In the genomic region with DNA sequence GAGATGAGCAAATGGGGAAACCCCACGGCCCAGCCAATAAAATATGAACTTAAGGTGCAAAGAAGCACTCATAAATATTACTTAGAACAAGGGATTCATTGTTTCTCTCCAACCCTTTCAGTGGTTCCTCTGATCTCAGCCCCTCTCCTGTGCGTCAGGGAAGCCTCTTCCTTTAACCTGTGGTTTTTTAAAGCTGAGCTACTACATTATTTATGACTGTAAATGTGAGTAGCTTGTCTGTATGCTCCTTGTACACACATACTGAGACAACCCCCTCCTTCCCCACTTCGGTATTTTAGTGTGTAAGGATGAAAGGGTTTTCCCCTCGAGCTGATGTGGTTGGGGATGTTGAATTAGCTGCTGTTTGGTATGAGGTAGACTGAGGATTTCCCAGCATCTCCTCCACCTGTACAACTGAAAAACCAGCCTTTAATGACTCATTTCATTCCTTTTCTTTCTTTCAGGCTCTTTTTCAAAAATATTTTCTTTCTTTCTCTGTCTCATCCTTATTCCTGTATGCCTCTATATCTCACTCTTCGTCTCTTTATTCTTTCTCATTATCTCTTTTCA, we compare ENCODE assay signal across 9 cellular contexts. TPM values are rescaled to one million over a fixed set of nuclear protein-coding genes. Genes with fewer than 3 reads are reported as not detected.
DNase-seq lines count a peak whose midpoint lies in the region; ATAC-seq and TF ChIP-seq lines count a peak whose summit lies in the region.
"Had no signal": no experiment of that assay in that cellular context is flagged by ENCODE, and none has a peak within 500 bp of the region (broad histone marks: within the 10 kb centered on the region; RNA-seq: fewer than 3 reads in every experiment).

No MANE protein-coding gene starts in this region.

- H3K4me1 Mint-ChIP-seq in stimulated activated effector memory CD8-positive, alpha-beta T cell treated with anti-CD3 and anti-CD28 coated beads, Interleukin-12 subunit alpha, Interleukin-12 subunit beta, amount 100 ng/mL, for 72 hours: no peaks in the 10 kb centered on the region
- H3K4me1 Mint-ChIP-seq in CD8-positive, alpha-beta memory T cell: no peaks in the 10 kb centered on the region
- H3K4me1 Mint-ChIP-seq in chondrocyte (ENCODE audit: low read depth): peaks cover 3% of the 10 kb centered on the region

- H3K4me3 ChIP-seq in right atrium auricular region: no peak overlapping the region
- H3K4me3 ChIP-seq in CD8-positive, alpha-beta memory T cell (ENCODE audit: low read length): no peak overlapping the region

- peaks cover 20% of the 10 kb centered on the region for H3K9me3 Mint-ChIP-seq in stimulated activated effector memory CD8-positive, alpha-beta T cell treated with anti-CD3 and anti-CD28 coated beads, Interleukin-12 subunit alpha, Interleukin-12 subunit beta, amount 100 ng/mL, for 72 hours
- peaks cover 0 to 30% (median 4%) of the 10 kb centered on the region in 5 donors for H3K9me3 Mint-ChIP-seq in CD8-positive, alpha-beta memory T cell
- no peaks in the 10 kb centered on the region for H3K9me3 Mint-ChIP-seq in chondrocyte (ENCODE audit: low read depth)

- DNase-seq in right atrium auricular region (ENCODE audit: low spot score): no peak
- DNase-seq in Right ventricle myocardium inferior (ENCODE audit: missing footprints): no peak
- peak; percentile 98 for DNase-seq in SK-MEL-5 (ENCODE audit: low read depth, low spot score)
- no peak for DNase-seq in stimulated activated effector memory CD8-positive, alpha-beta T cell treated with anti-CD3 and anti-CD28 coated beads, Interleukin-12 subunit alpha, Interleukin-12 subunit beta, amount 100 ng/mL, for 72 hours (ENCODE audit: low spot score in 2 of 2)
- no peak for DNase-seq in CD8-positive, alpha-beta memory T cell
- no peak for DNase-seq in chondrocyte (ENCODE audit: low spot score)
- DNase-seq in midbrain (lab: John Stamatoyannopoulos, UW): no peak
- DNase-seq: DND-41 had no signal

- CTCF ChIA-PET in CD8-positive, alpha-beta memory T cell (lab: Charles Lee): interaction anchor here (0.5 kb wide), 1 partner anchor 21 kb away, joined by 3 read pairs; no protein-coding TSS in a partner anchor

- POLR2A ChIA-PET in CD8-positive, alpha-beta memory T cell (lab: Charles Lee): no interaction called here

- no peak for TF ChIP-seq CTCF in right atrium auricular region (IDR thresholded peaks at IDR 0.05)
- no peak for TF ChIP-seq CTCF in chondrocyte (IDR thresholded peaks at IDR 0.05)

- H3K4me1 ChIP-seq in right atrium auricular region: no peaks in the 10 kb centered on the region
- no peaks in the 10 kb centered on the region for H3K4me1 ChIP-seq in CD8-positive, alpha-beta memory T cell (ENCODE audit: insufficient read depth, low read length)

- intact Hi-C loops in Right ventricle myocardium inferior (cut with DNase I): no loop called here

- H3K36me3 Mint-ChIP-seq in stimulated activated effector memory CD8-positive, alpha-beta T cell treated with anti-CD3 and anti-CD28 coated beads, Interleukin-12 subunit alpha, Interleukin-12 subunit beta, amount 100 ng/mL, for 72 hours: no peaks in the 10 kb centered on the region
- H3K36me3 Mint-ChIP-seq in CD8-positive, alpha-beta memory T cell: no peaks in the 10 kb centered on the region
- no peaks in the 10 kb centered on the region for H3K36me3 Mint-ChIP-seq in chondrocyte (ENCODE audit: low read depth)

- in situ Hi-C loops in SK-MEL-5 (cut with HindIII; ENCODE audit: low pct_unique_long_range_greater_than_20kb, low sequenced_read_pairs): no loop called here

- ATAC-seq in Right ventricle myocardium inferior: no peak
- ATAC-seq in HG03045 (IDR thresholded peaks at IDR 0.05; ENCODE audit: unreplicated experiment): peak; percentile 96
- ATAC-seq in stimulated activated effector memory CD8-positive, alpha-beta T cell treated with anti-CD3 and anti-CD28 coated beads, Interleukin-12 subunit alpha, Interleukin-12 subunit beta, amount 100 ng/mL, for 72 hours: peak; percentile 79

- H3K36me3 ChIP-seq in right atrium auricular region: no peaks in the 10 kb centered on the region
- H3K36me3 ChIP-seq in CD8-positive, alpha-beta memory T cell (ENCODE audit: insufficient read depth, low read length): no peaks in the 10 kb centered on the region

- no peak overlapping the region for H3K27ac Mint-ChIP-seq in stimulated activated effector memory CD8-positive, alpha-beta T cell treated with anti-CD3 and anti-CD28 coated beads, Interleukin-12 subunit alpha, Interleukin-12 subunit beta, amount 100 ng/mL, for 72 hours
- H3K27ac Mint-ChIP-seq in CD8-positive, alpha-beta memory T cell: no peak overlapping the region
- no peak overlapping the region for H3K27ac Mint-ChIP-seq in chondrocyte (ENCODE audit: unreplicated experiment)

- no peaks in the 10 kb centered on the region for H3K27me3 ChIP-seq in right atrium auricular region
- no peaks in the 10 kb centered on the region for H3K27me3 ChIP-seq in CD8-positive, alpha-beta memory T cell (ENCODE audit: insufficient read depth, low read length, poor library complexity, severe bottlenecking)

- H3K4me3 Mint-ChIP-seq in stimulated activated effector memory CD8-positive, alpha-beta T cell treated with anti-CD3 and anti-CD28 coated beads, Interleukin-12 subunit alpha, Interleukin-12 subunit beta, amount 100 ng/mL, for 72 hours: no peak overlapping the region
- no peak overlapping the region for H3K4me3 Mint-ChIP-seq in CD8-positive, alpha-beta memory T cell
- H3K4me3 Mint-ChIP-seq in chondrocyte (ENCODE audit: unreplicated experiment): no peak overlapping the region

- no peaks in the 10 kb centered on the region for H3K27me3 Mint-ChIP-seq in CD8-positive, alpha-beta memory T cell
- H3K27me3 Mint-ChIP-seq in chondrocyte (ENCODE audit: low read depth): no peaks in the 10 kb centered on the region

- peak overlapping the region; percentile 8 to 71 for H3K27ac ChIP-seq in right atrium auricular region
- no peak overlapping the region for H3K27ac ChIP-seq in CD8-positive, alpha-beta memory T cell (ENCODE audit: low read depth, low read length)

- no peaks in the 10 kb centered on the region for H3K9me3 ChIP-seq in right atrium auricular region
- no peaks in the 10 kb centered on the region for H3K9me3 ChIP-seq in CD8-positive, alpha-beta memory T cell (ENCODE audit: low read length)

RNA-seq across cellular contexts. Expression of gene BMP5, which starts 6.4 kb away (rescaled TPM):
- total RNA-seq in right atrium auricular region (1 to 10 TPM; 1.6 to 6.3 TPM), Right ventricle myocardium inferior (2.3 TPM), chondrocyte (not detected in 3 replicates)
- 0.21 TPM in 1 of 2 replicates, not detected in the other for total RNA-seq in SK-MEL-5 (2014; rRNA removed; shearing (Covaris generic))
- polyA plus RNA-seq in SK-MEL-5 (2015; cell fraction: cytosol; rRNA removed): not detected in 2 replicates
- not detected in 2 replicates for polyA plus RNA-seq in SK-MEL-5 (2015; cell fraction: nucleus; rRNA removed)
- total RNA-seq in CD8-positive, alpha-beta memory T cell: not detected
- polyA plus RNA-seq in CD8-positive, alpha-beta memory T cell: not detected
